In genomic region chr12:124821252-124822200, GRCh38 we compare ENCODE assay signal across 2 cellular contexts.
TF ChIP-seq lines count a peak whose summit lies in the region.

No MANE protein-coding gene starts in this region.

TF ChIP-seq in K562, 482 proteins besides CTCF, POLR2A, EP300 and RAD21 (continued from another document):
- TF ChIP-seq ZFP36 (IDR thresholded peaks at IDR 0.05; ENCODE audit: low read depth, low read length, partially characterized antibody): peak; percentile 79

TF ChIP-seq in liver, 16 proteins besides CTCF, POLR2A, EP300 and RAD21 (continued from another document):
- peak; percentile 98 for TF ChIP-seq MAX (IDR thresholded peaks at IDR 0.05)
- peak; percentile 100 for TF ChIP-seq HNF4G (IDR thresholded peaks at IDR 0.05)
- peak; percentile 70 for TF ChIP-seq FOXA2 (IDR thresholded peaks at IDR 0.05)
- peak; percentile 49 for TF ChIP-seq FOXA1 (IDR thresholded peaks at IDR 0.05)
- TF ChIP-seq SP1 (IDR thresholded peaks at IDR 0.05): peak; percentile 100
- TF ChIP-seq YY1 (IDR thresholded peaks at IDR 0.05): peak; percentile 94
- TF ChIP-seq NR2F2 (IDR thresholded peaks at IDR 0.05): peak; percentile 97
- no peak for TF ChIP-seq TAF1 (conservative IDR thresholded peaks at IDR 0.05)
- TF ChIP-seq REST (IDR thresholded peaks at IDR 0.05): peak; percentile 84
- peak in 1 of 2 donors; percentile 64 for TF ChIP-seq GABPA (IDR thresholded peaks at IDR 0.05 in 1 of 2, conservative IDR thresholded peaks at IDR 0.05 in 1 of 2)
- TF ChIP-seq JUND (IDR thresholded peaks at IDR 0.05): peak; percentile 92 to 97
- TF ChIP-seq EGR1 (IDR thresholded peaks at IDR 0.05; ENCODE audit: low read depth in 2 of 2): peak; percentile 86 to 95
